ENCODE assay signal across 27 cellular contexts in genomic region chr10:103892181-103892580, GRCh38.
"Had no signal": no experiment of that assay in that cellular context is flagged by ENCODE, and none has a peak within 500 bp of the region (broad histone marks: within the 10 kb centered on the region; RNA-seq: fewer than 3 reads in every experiment).

No MANE protein-coding gene starts in this region.

- H3K27ac ChIP-seq: colonic mucosa, sigmoid colon, thoracic aorta, VCaP had no signal

- H3K27me3 ChIP-seq: colonic mucosa, dorsolateral prefrontal cortex, sigmoid colon had no signal

- H3K4me3 ChIP-seq: colonic mucosa, dorsolateral prefrontal cortex, mucosa of descending colon, sigmoid colon, smooth muscle cell, thoracic aorta had no signal

- DNase-seq: activated CD4-positive, alpha-beta T cell treated with anti-CD3 and anti-CD28 coated beads, Interleukin-2, amount 10 ng/mL, durations not matched to agents 7 days and 5 days; activated CD8-positive, alpha-beta memory T cell treated with anti-CD3 and anti-CD28 coated beads, Interleukin-2, amount 10 ng/mL, durations not matched to agents 7 days and 5 days; activated CD8-positive, alpha-beta T cell treated with anti-CD3 and anti-CD28 coated beads for 36 hours; activated naive CD4-positive, alpha-beta T cell treated with Interleukin-2 at 50 U/mL for 16 hours; activated T-cell treated with anti-CD3 and anti-CD28 coated beads for 4 hours; amygdala; colonic mucosa; dorsolateral prefrontal cortex; effector memory CD8-positive, alpha-beta T cell; mesendoderm; mucosa of descending colon; retina; sigmoid colon; SK-N-SH; stimulated activated CD4-positive, alpha-beta T cell treated with anti-CD3 and anti-CD28 coated beads, Interleukin-15, amount 100 ng/mL, for 24 hours; stimulated activated CD8-positive, alpha-beta memory T cell treated with anti-CD3 and anti-CD28 coated beads, Interleukin-4, amount 100 ng/mL, for 48 hours; stimulated activated naive CD4-positive, alpha-beta T cell had no signal

- H3K9me3 Mint-ChIP-seq: activated CD4-positive, alpha-beta T cell treated with anti-CD3 and anti-CD28 coated beads, Interleukin-2, amount 10 ng/mL, durations not matched to agents 7 days and 5 days; activated CD8-positive, alpha-beta T cell treated with anti-CD3 and anti-CD28 coated beads for 36 hours; activated T-helper 17 cell treated with anti-CD3 and anti-CD28 coated beads, Interleukin-2, amount 50 U/mL, for 72 hours; effector memory CD8-positive, alpha-beta T cell; neural crest cell; T-helper 2 cell treated with Interferon-gamma antibody and Interleukin-4, amounts not matched to agents 5 μg/mL and 100 μg/mL, for 36 hours had no signal

- H3K27ac Mint-ChIP-seq: activated CD4-positive, alpha-beta T cell treated with anti-CD3 and anti-CD28 coated beads, Interleukin-2, amount 10 ng/mL, durations not matched to agents 7 days and 5 days; progenitor cell of endocrine pancreas had no signal

- FAIRE-seq: bronchial epithelial cell, endothelial cell of umbilical vein had no signal

- H3K4me3 Mint-ChIP-seq: activated CD4-positive, alpha-beta T cell treated with anti-CD3 and anti-CD28 coated beads, Interleukin-2, amount 10 ng/mL, durations not matched to agents 7 days and 5 days; activated CD8-positive, alpha-beta memory T cell treated with anti-CD3 and anti-CD28 coated beads, Interleukin-2, amount 10 ng/mL, durations not matched to agents 7 days and 5 days; activated CD8-positive, alpha-beta T cell treated with anti-CD3 and anti-CD28 coated beads for 36 hours; activated T-helper 17 cell treated with anti-CD3 and anti-CD28 coated beads, Interleukin-2, amount 50 U/mL, for 72 hours; effector memory CD8-positive, alpha-beta T cell; neural crest cell; T-helper 2 cell treated with Interferon-gamma antibody and Interleukin-4, amounts not matched to agents 5 μg/mL and 100 μg/mL, for 36 hours had no signal

- H3K4me2 ChIP-seq: SK-N-SH, smooth muscle cell had no signal

- H3K27me3 Mint-ChIP-seq: activated CD4-positive, alpha-beta T cell treated with anti-CD3 and anti-CD28 coated beads, Interleukin-2, amount 10 ng/mL, durations not matched to agents 7 days and 5 days; activated CD8-positive, alpha-beta memory T cell treated with anti-CD3 and anti-CD28 coated beads, Interleukin-2, amount 10 ng/mL, durations not matched to agents 7 days and 5 days; activated CD8-positive, alpha-beta T cell treated with anti-CD3 and anti-CD28 coated beads for 36 hours; activated T-helper 17 cell treated with anti-CD3 and anti-CD28 coated beads, Interleukin-2, amount 50 U/mL, for 72 hours; effector memory CD8-positive, alpha-beta T cell; progenitor cell of endocrine pancreas had no signal

- H3K9me2 ChIP-seq: SK-N-SH had no signal

- H3K36me3 ChIP-seq: colonic mucosa had no signal

- ATAC-seq: activated CD4-positive, CD25-positive, alpha-beta regulatory T cell treated with anti-CD3 and anti-CD28 coated beads, Interleukin-2, amount 50 U/mL, for 24 hours; activated CD8-positive, alpha-beta memory T cell treated with anti-CD3 and anti-CD28 coated beads, Interleukin-2, amount 10 ng/mL, durations not matched to agents 7 days and 5 days; activated CD8-positive, alpha-beta T cell treated with anti-CD3 and anti-CD28 coated beads for 36 hours; activated T-helper 17 cell treated with anti-CD3 and anti-CD28 coated beads, Interleukin-2, amount 50 U/mL, for 72 hours; effector memory CD8-positive, alpha-beta T cell; mucosa of descending colon had no signal

- H3K9ac ChIP-seq: SK-N-SH had no signal

- H3K9me3 ChIP-seq: colonic mucosa, mucosa of descending colon, sigmoid colon, SK-N-SH, thoracic aorta had no signal
